1 cellular context compared by ENCODE assay signal in genomic region chr5:43601454-43602260, GRCh38.
TF ChIP-seq lines count a peak whose summit lies in the region.

No MANE protein-coding gene starts in this region.

TF ChIP-seq in SK-N-SH treated with all-trans-retinoic acid at 6 μM for 48 hours, 23 proteins besides CTCF, POLR2A, EP300 and RAD21 (continued from another document):
- TF ChIP-seq PATZ1 (CRISPR knock-in tag; IDR thresholded peaks at IDR 0.05; ENCODE audit: borderline replicate concordance): no peak
- TF ChIP-seq CSDC2 (CRISPR knock-in tag; IDR thresholded peaks at IDR 0.05): no peak
- TF ChIP-seq TCF4 (CRISPR knock-in tag; IDR thresholded peaks at IDR 0.05; ENCODE audit: borderline replicate concordance): no peak
